20 cellular contexts compared by ENCODE assay signal in the genomic region with DNA sequence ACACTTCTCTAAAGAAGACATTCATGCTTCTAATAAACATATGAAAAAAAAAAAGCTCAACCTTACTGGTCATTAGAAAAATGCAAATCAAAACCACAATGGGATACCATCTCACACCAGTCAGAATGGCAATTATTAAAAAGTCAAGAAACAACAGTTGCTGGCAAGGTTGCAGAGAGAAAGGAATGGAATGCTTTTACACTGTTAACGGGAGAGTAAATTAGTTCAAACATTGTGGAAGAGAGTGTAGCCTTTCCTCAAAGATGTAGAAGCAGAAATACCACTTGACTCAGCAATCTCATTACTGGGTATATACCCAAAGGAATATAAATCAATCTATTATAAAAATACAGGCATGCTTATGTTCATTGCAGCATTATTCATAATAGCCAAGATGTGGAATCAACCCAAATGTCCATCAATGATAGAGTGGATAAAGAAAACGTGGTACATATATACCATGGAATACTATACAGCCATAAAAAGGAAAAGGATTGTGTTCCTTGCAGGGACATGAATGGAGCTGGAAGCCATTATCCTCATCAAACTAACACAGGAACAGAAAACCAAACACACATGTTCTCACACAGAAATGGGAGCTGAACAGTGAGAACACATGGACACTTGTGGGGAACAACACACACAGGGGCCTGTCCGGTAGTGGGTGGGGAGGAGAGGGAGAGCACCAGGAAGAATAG. TPM values are rescaled to one million over a fixed set of nuclear protein-coding genes. Genes with fewer than 3 reads are reported as not detected.
"Had no signal": no experiment of that assay in that cellular context is flagged by ENCODE, and none has a peak within 500 bp of the region (broad histone marks: within the 10 kb centered on the region; RNA-seq: fewer than 3 reads in every experiment).

No MANE protein-coding gene starts in this region.

RNA-seq across cellular contexts. Expression of gene OR51B2, which starts 10.6 kb away (rescaled TPM):
- total RNA-seq: naive thymus-derived CD8-positive, alpha-beta T cell; natural killer cell treated with Interleukin-12 subunit alpha and Interleukin-12 subunit beta and Interleukin-15 and Interleukin-18, amount 100 ng/mL, for 72 hours; neural crest cell; osteocyte; pancreas; posterior vena cava; prostate gland; pulmonary artery endothelial cell; right atrium auricular region; smooth muscle cell; spleen; suprapubic skin; transverse colon; upper lobe of right lung had no signal
- polyA plus RNA-seq: naive thymus-derived CD8-positive, alpha-beta T cell; pancreas; smooth muscle cell; spleen; urinary bladder had no signal

RNA-seq across cellular contexts. Expression of gene OR51B4, which starts 11.7 kb away (rescaled TPM):
- total RNA-seq: naive thymus-derived CD8-positive, alpha-beta T cell; natural killer cell treated with Interleukin-12 subunit alpha and Interleukin-12 subunit beta and Interleukin-15 and Interleukin-18, amount 100 ng/mL, for 72 hours; neural crest cell; omental fat pad; osteocyte; pancreas; prostate gland; pulmonary artery endothelial cell; right atrium auricular region; smooth muscle cell; spleen; suprapubic skin; transverse colon; upper lobe of right lung had no signal
- polyA plus RNA-seq: naive thymus-derived CD8-positive, alpha-beta T cell; pancreas; smooth muscle cell; spleen; thymus; urinary bladder had no signal

RNA-seq across cellular contexts. Expression of gene OR51B5, which starts 29.8 kb away (rescaled TPM):
- total RNA-seq: naive thymus-derived CD8-positive, alpha-beta T cell; natural killer cell treated with Interleukin-12 subunit alpha and Interleukin-12 subunit beta and Interleukin-15 and Interleukin-18, amount 100 ng/mL, for 72 hours; osteocyte; pulmonary artery endothelial cell; right atrium auricular region; suprapubic skin; transverse colon; upper lobe of right lung had no signal
- polyA plus RNA-seq: naive thymus-derived CD8-positive, alpha-beta T cell; smooth muscle cell; spleen; urinary bladder had no signal

RNA-seq across cellular contexts. Expression of gene OR51B6, which starts 37.8 kb away (rescaled TPM):
- total RNA-seq: naive thymus-derived CD8-positive, alpha-beta T cell; natural killer cell treated with Interleukin-12 subunit alpha and Interleukin-12 subunit beta and Interleukin-15 and Interleukin-18, amount 100 ng/mL, for 72 hours; neural crest cell; omental fat pad; osteocyte; pancreas; posterior vena cava; prostate gland; pulmonary artery endothelial cell; right atrium auricular region; sciatic nerve; smooth muscle cell; spleen; suprapubic skin; testis; transverse colon; upper lobe of right lung; urinary bladder; uterus had no signal
- polyA plus RNA-seq: naive thymus-derived CD8-positive, alpha-beta T cell; pancreas; smooth muscle cell; spleen; thymus; urinary bladder had no signal

RNA-seq across cellular contexts. Expression of gene HBE1, which starts 43.7 kb away (rescaled TPM):
- total RNA-seq: naive thymus-derived CD8-positive, alpha-beta T cell; natural killer cell treated with Interleukin-12 subunit alpha and Interleukin-12 subunit beta and Interleukin-15 and Interleukin-18, amount 100 ng/mL, for 72 hours; omental fat pad; osteocyte; posterior vena cava; prostate gland; pulmonary artery endothelial cell; right atrium auricular region; sciatic nerve; smooth muscle cell; transverse colon; upper lobe of right lung had no signal
- polyA plus RNA-seq: naive thymus-derived CD8-positive, alpha-beta T cell; pancreas; smooth muscle cell had no signal
